In genomic region chr12:103965590-103966407, GRCh38 we compare ENCODE assay signal across 1 cellular context.
TF ChIP-seq lines count a peak whose summit lies in the region.

TSS of gene TDG (plus strand) at chr12:103965872. CDS start at chr12:103966038, 166 bp downstream.

TF ChIP-seq in HepG2, 621 proteins besides CTCF, POLR2A, EP300 and RAD21 (continued from another document and continues in another):
- TF ChIP-seq, protein P1, sequence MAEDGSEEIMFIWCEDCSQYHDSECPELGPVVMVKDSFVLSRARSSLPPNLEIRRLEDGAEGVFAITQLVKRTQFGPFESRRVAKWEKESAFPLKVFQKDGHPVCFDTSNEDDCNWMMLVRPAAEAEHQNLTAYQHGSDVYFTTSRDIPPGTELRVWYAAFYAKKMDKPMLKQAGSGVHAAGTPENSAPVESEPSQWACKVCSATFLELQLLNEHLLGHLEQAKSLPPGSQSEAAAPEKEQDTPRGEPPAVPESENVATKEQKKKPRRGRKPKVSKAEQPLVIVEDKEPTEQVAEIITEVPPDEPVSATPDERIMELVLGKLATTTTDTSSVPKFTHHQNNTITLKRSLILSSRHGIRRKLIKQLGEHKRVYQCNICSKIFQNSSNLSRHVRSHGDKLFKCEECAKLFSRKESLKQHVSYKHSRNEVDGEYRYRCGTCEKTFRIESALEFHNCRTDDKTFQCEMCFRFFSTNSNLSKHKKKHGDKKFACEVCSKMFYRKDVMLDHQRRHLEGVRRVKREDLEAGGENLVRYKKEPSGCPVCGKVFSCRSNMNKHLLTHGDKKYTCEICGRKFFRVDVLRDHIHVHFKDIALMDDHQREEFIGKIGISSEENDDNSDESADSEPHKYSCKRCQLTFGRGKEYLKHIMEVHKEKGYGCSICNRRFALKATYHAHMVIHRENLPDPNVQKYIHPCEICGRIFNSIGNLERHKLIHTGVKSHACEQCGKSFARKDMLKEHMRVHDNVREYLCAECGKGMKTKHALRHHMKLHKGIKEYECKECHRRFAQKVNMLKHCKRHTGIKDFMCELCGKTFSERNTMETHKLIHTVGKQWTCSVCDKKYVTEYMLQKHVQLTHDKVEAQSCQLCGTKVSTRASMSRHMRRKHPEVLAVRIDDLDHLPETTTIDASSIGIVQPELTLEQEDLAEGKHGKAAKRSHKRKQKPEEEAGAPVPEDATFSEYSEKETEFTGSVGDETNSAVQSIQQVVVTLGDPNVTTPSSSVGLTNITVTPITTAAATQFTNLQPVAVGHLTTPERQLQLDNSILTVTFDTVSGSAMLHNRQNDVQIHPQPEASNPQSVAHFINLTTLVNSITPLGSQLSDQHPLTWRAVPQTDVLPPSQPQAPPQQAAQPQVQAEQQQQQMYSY (CRISPR knock-in tag; IDR thresholded peaks at IDR 0.05) = peak; percentile 73
- TF ChIP-seq ZSCAN12 (CRISPR knock-in tag; IDR thresholded peaks at IDR 0.05) = no peak
- TF ChIP-seq CEBPG (CRISPR knock-in tag; IDR thresholded peaks at IDR 0.05) = peak; percentile 13; the same call in 1 of the 2 replicates
- TF ChIP-seq ZNF749 (CRISPR knock-in tag; IDR thresholded peaks at IDR 0.05; ENCODE audit: borderline replicate concordance) = peak; percentile 87; the same call in 1 of the 2 replicates
- no peak for TF ChIP-seq CEBPB (IDR thresholded peaks at IDR 0.05; ENCODE audit: borderline replicate concordance, low read depth, low read length)
- peak; percentile 11; the same call in 1 of the 2 replicates for TF ChIP-seq ZNF460 (CRISPR knock-in tag; IDR thresholded peaks at IDR 0.05; ENCODE audit: borderline replicate concordance)
- peak; percentile 70; the same call in 1 of the 2 replicates for TF ChIP-seq ZC3H13 (CRISPR knock-in tag; IDR thresholded peaks at IDR 0.05)
- TF ChIP-seq E2F5 (CRISPR knock-in tag; conservative IDR thresholded peaks at IDR 0.05) = no peak
- no peak for TF ChIP-seq SMARCC2 (IDR thresholded peaks at IDR 0.05)
- 0 out of 2 replicates have a peak, but pooled peaks have one; percentile 72 for TF ChIP-seq REL (CRISPR knock-in tag; conservative IDR thresholded peaks at IDR 0.05)
- peak; percentile 47 for TF ChIP-seq BCL6 (CRISPR knock-in tag; IDR thresholded peaks at IDR 0.05)
- peak; percentile 46; the same call in 1 of the 2 replicates for TF ChIP-seq CHD2 (IDR thresholded peaks at IDR 0.05; ENCODE audit: low read depth, low read length)
- TF ChIP-seq ZNF737 (CRISPR knock-in tag; IDR thresholded peaks at IDR 0.05; ENCODE audit: borderline replicate concordance) = no peak
- TF ChIP-seq SCMH1 (CRISPR knock-in tag; IDR thresholded peaks at IDR 0.05; ENCODE audit: borderline replicate concordance) = no peak
- TF ChIP-seq ZFP62 (CRISPR knock-in tag; IDR thresholded peaks at IDR 0.05) = no peak
- TF ChIP-seq MED13 (CRISPR knock-in tag; IDR thresholded peaks at IDR 0.05) = no peak
- TF ChIP-seq PBX2 (CRISPR knock-in tag; IDR thresholded peaks at IDR 0.05) = no peak
- peak; percentile 98 for TF ChIP-seq ZFY (CRISPR knock-in tag; IDR thresholded peaks at IDR 0.05)
- TF ChIP-seq ZBTB20 (CRISPR knock-in tag; IDR thresholded peaks at IDR 0.05; ENCODE audit: borderline replicate concordance, low read depth) = peak; percentile 21; the same call in 1 of the 2 replicates
- TF ChIP-seq EEA1 (CRISPR knock-in tag; IDR thresholded peaks at IDR 0.05; ENCODE audit: borderline replicate concordance) = no peak
- TF ChIP-seq KLF11 (CRISPR knock-in tag; IDR thresholded peaks at IDR 0.05) = peak; percentile 75
- no peak for TF ChIP-seq MLLT10 (CRISPR knock-in tag; IDR thresholded peaks at IDR 0.05)
- TF ChIP-seq ZNF652 (CRISPR knock-in tag; IDR thresholded peaks at IDR 0.05; ENCODE audit: borderline replicate concordance, low read depth) = 0 out of 2 replicates have a peak, but pooled peaks have one; percentile 13
- no peak; the same call in 1 of the 2 replicates for TF ChIP-seq ETV5 (CRISPR knock-in tag; IDR thresholded peaks at IDR 0.05; ENCODE audit: borderline replicate concordance)
- TF ChIP-seq PITX1 (CRISPR knock-in tag; IDR thresholded peaks at IDR 0.05) = peak; percentile 31; the same call in 1 of the 2 replicates
- 0 out of 2 replicates have a peak, but pooled peaks have one; percentile 21 for TF ChIP-seq MIER2 (CRISPR knock-in tag; IDR thresholded peaks at IDR 0.05)
- TF ChIP-seq MAFG (CRISPR knock-in tag; IDR thresholded peaks at IDR 0.05) = no peak
- TF ChIP-seq, protein P2, sequence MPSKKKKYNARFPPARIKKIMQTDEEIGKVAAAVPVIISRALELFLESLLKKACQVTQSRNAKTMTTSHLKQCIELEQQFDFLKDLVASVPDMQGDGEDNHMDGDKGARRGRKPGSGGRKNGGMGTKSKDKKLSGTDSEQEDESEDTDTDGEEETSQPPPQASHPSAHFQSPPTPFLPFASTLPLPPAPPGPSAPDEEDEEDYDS (CRISPR knock-in tag; IDR thresholded peaks at IDR 0.05) = peak; percentile 89
- peak; percentile 23; the same call in 1 of the 2 replicates for TF ChIP-seq GATAD2A (CRISPR knock-in tag; IDR thresholded peaks at IDR 0.05)
- no peak for TF ChIP-seq ZFYVE20 (CRISPR knock-in tag; IDR thresholded peaks at IDR 0.05; ENCODE audit: borderline replicate concordance, low read depth)
- TF ChIP-seq BORCS8-MEF2B (CRISPR knock-in tag; IDR thresholded peaks at IDR 0.05) = peak; percentile 82
- peak; percentile 88; the same call in 1 of the 2 replicates for TF ChIP-seq ZNF543 (CRISPR knock-in tag; IDR thresholded peaks at IDR 0.05)
- no peak for TF ChIP-seq ZBTB49 (CRISPR knock-in tag; IDR thresholded peaks at IDR 0.05; ENCODE audit: borderline replicate concordance)
- TF ChIP-seq RAD51 (IDR thresholded peaks at IDR 0.05; ENCODE audit: borderline replicate concordance) = peak; percentile 97
- TF ChIP-seq, protein P3, sequence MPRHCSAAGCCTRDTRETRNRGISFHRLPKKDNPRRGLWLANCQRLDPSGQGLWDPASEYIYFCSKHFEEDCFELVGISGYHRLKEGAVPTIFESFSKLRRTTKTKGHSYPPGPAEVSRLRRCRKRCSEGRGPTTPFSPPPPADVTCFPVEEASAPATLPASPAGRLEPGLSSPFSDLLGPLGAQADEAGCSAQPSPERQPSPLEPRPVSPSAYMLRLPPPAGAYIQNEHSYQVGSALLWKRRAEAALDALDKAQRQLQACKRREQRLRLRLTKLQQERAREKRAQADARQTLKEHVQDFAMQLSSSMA (CRISPR knock-in tag; IDR thresholded peaks at IDR 0.05) = peak; percentile 81; the same call in 1 of the 2 replicates
- no peak for TF ChIP-seq ZXDC (CRISPR knock-in tag; IDR thresholded peaks at IDR 0.05)
- peak; percentile 89 for TF ChIP-seq KLF6 (CRISPR knock-in tag; IDR thresholded peaks at IDR 0.05)
- peak; percentile 50; the same call in 1 of the 2 replicates for TF ChIP-seq PRDM10 (CRISPR knock-in tag; IDR thresholded peaks at IDR 0.05; ENCODE audit: low read depth)
- TF ChIP-seq USF2 (IDR thresholded peaks at IDR 0.05; ENCODE audit: low read depth, low read length) = peak; percentile 97
- TF ChIP-seq USF2 (CRISPR knock-in tag; IDR thresholded peaks at IDR 0.05; ENCODE audit: borderline replicate concordance) = peak; percentile 99
- no peak for TF ChIP-seq RORA (CRISPR knock-in tag; IDR thresholded peaks at IDR 0.05)
- TF ChIP-seq, protein P4, sequence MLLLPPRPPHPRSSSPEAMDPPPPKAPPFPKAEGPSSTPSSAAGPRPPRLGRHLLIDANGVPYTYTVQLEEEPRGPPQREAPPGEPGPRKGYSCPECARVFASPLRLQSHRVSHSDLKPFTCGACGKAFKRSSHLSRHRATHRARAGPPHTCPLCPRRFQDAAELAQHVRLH (CRISPR knock-in tag; IDR thresholded peaks at IDR 0.05; ENCODE audit: borderline replicate concordance, low read depth) = peak; percentile 67
- TF ChIP-seq SALL2 (CRISPR knock-in tag; IDR thresholded peaks at IDR 0.05) = peak; percentile 87
- no peak for TF ChIP-seq CCAR2 (optimal IDR thresholded peaks at IDR 0.05; ENCODE audit: low read depth, low read length)
- TF ChIP-seq TCF7 (IDR thresholded peaks at IDR 0.05; ENCODE audit: low read depth) = no peak
- TF ChIP-seq ZNF577 (CRISPR knock-in tag; IDR thresholded peaks at IDR 0.05; ENCODE audit: borderline replicate concordance, low read depth) = no peak
